Comparison of ENCODE assay signal across 10 cellular contexts in the genomic region with DNA sequence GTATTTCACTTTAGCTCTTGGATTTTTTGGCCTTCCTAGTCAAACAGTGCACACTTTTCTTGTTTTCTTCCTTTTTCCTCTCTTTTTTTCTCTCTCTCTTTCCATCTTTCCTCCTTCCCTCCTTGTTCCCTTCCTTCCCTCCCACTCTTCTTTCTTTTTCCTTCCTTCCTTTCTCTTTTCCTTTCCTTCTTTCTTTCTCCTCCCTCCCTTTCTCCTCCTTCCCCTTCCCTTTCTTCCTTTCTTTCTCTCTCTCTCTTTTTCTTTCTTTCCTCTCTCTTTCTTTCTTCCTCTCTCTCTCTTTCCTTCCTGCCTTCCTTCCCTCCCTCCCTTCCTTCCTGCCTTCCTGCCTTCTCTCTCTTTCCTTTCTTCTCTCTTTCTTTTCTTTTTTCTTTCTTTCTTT.
"Had no signal": no experiment of that assay in that cellular context is flagged by ENCODE, and none has a peak within 500 bp of the region (broad histone marks: within the 10 kb centered on the region; RNA-seq: fewer than 3 reads in every experiment).

No MANE protein-coding gene starts in this region.

- H3K9ac ChIP-seq: GM23248, KMS-11 had no signal

- H3K9me3 ChIP-seq: HAP-1 had no signal

- H3K27ac ChIP-seq: GM23248, KMS-11 had no signal

- H3K36me3 ChIP-seq: HAP-1 had no signal

- H3K4me3 ChIP-seq: GM23248, HAP-1 had no signal

- DNase-seq: GM23248, GOT3, H7, IMR-90, Karpas-422, KBM-7 had no signal

- H3K4me2 ChIP-seq: KMS-11 had no signal

- FAIRE-seq: HTR-8/SVneo had no signal

- ATAC-seq: HCT116 had no signal

- H3K4me1 ChIP-seq: HAP-1 had no signal

- H2AFZ ChIP-seq: GM23248 had no signal
